8 cellular contexts compared by ENCODE assay signal in the genomic region with DNA sequence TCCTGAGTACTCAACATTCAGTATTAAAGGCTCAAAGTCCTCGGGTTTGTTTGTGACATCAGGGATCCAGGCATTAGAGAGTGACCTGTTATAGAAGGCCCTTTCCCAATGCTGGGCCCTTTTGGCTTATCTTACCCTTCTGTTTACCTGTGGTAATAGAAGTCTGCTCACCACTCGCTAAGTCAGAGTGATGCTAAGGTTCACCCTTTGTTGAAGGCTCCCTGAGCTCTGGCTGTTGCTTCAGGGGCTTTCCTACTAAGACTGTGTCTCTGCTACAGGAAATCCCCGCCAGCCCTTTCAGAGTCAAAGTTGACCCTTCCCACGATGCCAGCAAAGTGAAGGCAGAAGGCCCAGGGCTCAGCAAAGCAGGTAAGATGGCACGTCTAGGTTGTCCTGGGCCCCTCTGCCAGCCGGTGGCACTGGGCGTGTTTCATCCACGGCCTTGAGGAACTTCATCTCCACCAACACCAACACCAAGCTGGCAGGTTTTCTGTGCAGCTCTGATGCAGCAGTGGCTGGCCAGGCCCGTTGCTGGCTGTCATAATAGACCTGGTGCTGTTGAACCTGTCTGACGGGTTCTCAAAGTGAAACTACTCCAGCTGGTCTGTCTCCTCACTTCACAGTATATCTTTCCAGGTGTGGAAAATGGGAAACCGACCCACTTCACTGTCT.
DNase-seq lines count a peak whose midpoint lies in the region; ATAC-seq and TF ChIP-seq lines count a peak whose summit lies in the region.

No MANE protein-coding gene starts in this region.

- H3K4me1 ChIP-seq in foreskin keratinocyte, result peaks cover 20% of the 10 kb centered on the region
- H3K4me1 ChIP-seq in vagina, result peaks cover 18% of the 10 kb centered on the region
- H3K4me1 ChIP-seq in effector memory CD4-positive, alpha-beta T cell (ENCODE audit: control insufficient read depth, insufficient read depth, low read length, poor library complexity, severe bottlenecking), result peaks cover 17% of the 10 kb centered on the region

- H3K4me3 ChIP-seq in vagina, result no peak overlapping the region
- no peak overlapping the region for H3K4me3 ChIP-seq in effector memory CD4-positive, alpha-beta T cell (ENCODE audit: insufficient read depth, low read depth, low read length, poor library complexity, severe bottlenecking)

- TF ChIP-seq CTCF in foreskin keratinocyte (conservative IDR thresholded peaks at IDR 0.05), result no peak
- TF ChIP-seq CTCF in vagina (IDR thresholded peaks at IDR 0.05), result no peak

- intact Hi-C loops in vagina (cut with DNase I), result no loop called here

- TF ChIP-seq POLR2A in vagina (IDR thresholded peaks at IDR 0.05), result no peak

- ATAC-seq in foreskin keratinocyte, result peak; percentile 91

- H3K27ac ChIP-seq in foreskin keratinocyte (no peak overlapping the region), vagina (peak overlapping the region; percentile 46)
- H3K27ac ChIP-seq in effector memory CD4-positive, alpha-beta T cell (ENCODE audit: insufficient read depth, low read length, poor library complexity, severe bottlenecking), result no peak overlapping the region

- H3K27me3 ChIP-seq in foreskin keratinocyte (no peaks in the 10 kb centered on the region), vagina (no peaks in the 10 kb centered on the region)
- no peaks in the 10 kb centered on the region for H3K27me3 ChIP-seq in effector memory CD4-positive, alpha-beta T cell (replicated peaks; ENCODE audit: control insufficient read depth, insufficient read depth, low read length, poor library complexity, severe bottlenecking)

- peaks cover 0 to 44% of the 10 kb centered on the region in 2 donors for H3K36me3 ChIP-seq in vagina
- H3K36me3 ChIP-seq in effector memory CD4-positive, alpha-beta T cell (ENCODE audit: control insufficient read depth, insufficient read depth, low read length), result peaks cover 14% of the 10 kb centered on the region

- peak; percentile 64 for DNase-seq in activated effector memory CD4-positive, alpha-beta T cell treated with anti-CD3 and anti-CD28 coated beads, Interleukin-2, amount 50 U/mL, for 16 hours
- DNase-seq in activated effector memory CD4-positive, alpha-beta T cell treated with Interleukin-2 at 50 U/mL for 16 hours, result no peak
- DNase-seq in NCI-H1105 (lab: John Stamatoyannopoulos, UW) (peak; percentile 45), foreskin keratinocyte (peak; percentile 24 to 63), vagina (ENCODE audit: extremely low spot score in 2 of 2) (no peak), NCI-H69 (lab: John Stamatoyannopoulos, UW) (no peak), SK-N-DZ (ENCODE audit: low spot score) (no peak)
- DNase-seq in effector memory CD4-positive, alpha-beta T cell, result no peak

- no peaks in the 10 kb centered on the region for H3K9me3 ChIP-seq in vagina
- H3K9me3 ChIP-seq in effector memory CD4-positive, alpha-beta T cell (ENCODE audit: control insufficient read depth, low read length), result no peaks in the 10 kb centered on the region

Comparison
In these comparisons a context has a peak if more than half of its experiments do, and no peak if none do; other contexts are left out.
1. DNase-seq: peak in activated effector memory CD4-positive, alpha-beta T cell treated with anti-CD3 and anti-CD28 coated beads, Interleukin-2, amount 50 U/mL, for 16 hours (single experiment), NCI-H1105 (single experiment) and foreskin keratinocyte (2 of 2); none in activated effector memory CD4-positive, alpha-beta T cell treated with Interleukin-2 at 50 U/mL for 16 hours (single experiment), vagina (0 of 2), NCI-H69 (single experiment), SK-N-DZ (single experiment) and effector memory CD4-positive, alpha-beta T cell (0 of 3).